In genomic region chr7:116591202-116592040, GRCh38 we compare ENCODE assay signal across 1 cellular context.
TF ChIP-seq lines count a peak whose summit lies in the region.

No MANE protein-coding gene starts in this region.

TF ChIP-seq in GM23338, 12 proteins besides CTCF, POLR2A, EP300 and RAD21 (continued from another document):
- no peak for TF ChIP-seq ZNF462 (CRISPR knock-in tag; IDR thresholded peaks at IDR 0.05)
- no peak for TF ChIP-seq POLR2AphosphoS5 (IDR thresholded peaks at IDR 0.05; ENCODE audit: low read depth)
- no peak for TF ChIP-seq STAT1 (IDR thresholded peaks at IDR 0.05; ENCODE audit: unreplicated experiment)
- no peak for TF ChIP-seq REST (IDR thresholded peaks at IDR 0.05; ENCODE audit: unreplicated experiment)
